ENCODE assay signal across 8 cellular contexts in genomic region chr7:128862571-128863432, GRCh38. TPM values are rescaled to one million over a fixed set of nuclear protein-coding genes. Genes with fewer than 3 reads are reported as not detected.
DNase-seq lines count a peak whose midpoint lies in the region; ATAC-seq and TF ChIP-seq lines count a peak whose summit lies in the region.

Gene ATP6V1F (plus strand): TSS chr7:128862856. CDS start chr7:128862905, 49 bp downstream.

- H3K4me2 ChIP-seq in parathyroid adenoma (ENCODE audit: low read length) = peak within 1 kb of the TSS; percentile 91

- H3K9me3 ChIP-seq in adipocyte (ENCODE audit: control insufficient read depth, low read length) = no peaks in the 10 kb centered on the region
- no peaks in the 10 kb centered on the region for H3K9me3 ChIP-seq in parathyroid adenoma (ENCODE audit: control insufficient read depth, low read length)
- H3K9me3 ChIP-seq in tibial nerve = no peaks in the 10 kb centered on the region

- peak within 1 kb of the TSS; percentile 91 for H2AFZ ChIP-seq in parathyroid adenoma

- 0 to 1% methylated on average over 49 to 57 of the region's 65 CpGs for WGBS in tibial nerve, 2 donors

- peak within 1 kb of the TSS; percentile 94 for H3K9ac ChIP-seq in adipocyte (ENCODE audit: low read length)
- no peak within 1 kb of the TSS for H3K9ac ChIP-seq in parathyroid adenoma

- H3K27me3 ChIP-seq in adipocyte (replicated peaks; ENCODE audit: control insufficient read depth, insufficient read depth, low read length) (no peaks in the 10 kb centered on the region), parathyroid adenoma (ENCODE audit: control insufficient read depth, insufficient read depth, low read length) (no peaks in the 10 kb centered on the region), tibial nerve (no peaks in the 10 kb centered on the region)

- H3K36me3 ChIP-seq in adipocyte (ENCODE audit: control insufficient read depth, insufficient read depth, low read length, severe bottlenecking) (peaks cover 21% of the 10 kb centered on the region), parathyroid adenoma (ENCODE audit: control insufficient read depth, insufficient read depth, low read length) (no peaks in the 10 kb centered on the region), tibial nerve (peaks cover 0 to 26% (median 0%) of the 10 kb centered on the region in 3 donors)

- peak; percentile 5 for TF ChIP-seq CTCF in GM12873 (IDR thresholded peaks at IDR 0.05; ENCODE audit: insufficient read depth, low read depth, low read length, missing control alignments)
- TF ChIP-seq CTCF in parathyroid adenoma (IDR thresholded peaks at IDR 0.05) = no peak
- TF ChIP-seq CTCF in tibial nerve (IDR thresholded peaks at IDR 0.05) = peak in 2 of 5 experiments; percentile 48 to 55

- TF ChIP-seq EP300 in tibial nerve (IDR thresholded peaks at IDR 0.05) = peak; percentile 85 to 93

- peaks cover 5% of the 10 kb centered on the region for H3K79me2 ChIP-seq in parathyroid adenoma

- peak; percentile 51 to 81 for TF ChIP-seq POLR2A in tibial nerve (IDR thresholded peaks at IDR 0.05)

- peak; percentile 96 for DNase-seq in NCI-H1436 (lab: John Stamatoyannopoulos, UW)
- DNase-seq in T follicular helper cell (ENCODE audit: low read depth) = peak; percentile 98
- DNase-seq in adipocyte (ENCODE audit: low read depth) = peak; percentile 98
- peak; percentile 99 for DNase-seq in Right ventricle myocardium superior
- peak; percentile 95 to 96 for DNase-seq in tibial nerve (ENCODE audit: low spot score in 2 of 2)

- ATAC-seq in HG02763 (IDR thresholded peaks at IDR 0.05; ENCODE audit: unreplicated experiment) (peak; percentile 87), Right ventricle myocardium superior (ENCODE audit: poor library complexity) (peak; percentile 88)

- H3K4me1 ChIP-seq in adipocyte (ENCODE audit: control insufficient read depth, insufficient read depth, low read length) = peaks cover 35% of the 10 kb centered on the region
- H3K4me1 ChIP-seq in parathyroid adenoma = peaks cover 28% of the 10 kb centered on the region
- H3K4me1 ChIP-seq in tibial nerve = peaks cover 0 to 47% (median 19%) of the 10 kb centered on the region in 4 donors

- intact Hi-C loops in Right ventricle myocardium superior (cut with DNase I) = no loop called here

- peak within 1 kb of the TSS; percentile 92 for H3K4me3 ChIP-seq in adipocyte (ENCODE audit: low read length)
- H3K4me3 ChIP-seq in parathyroid adenoma (ENCODE audit: low read depth, low read length) = peak within 1 kb of the TSS; percentile 92
- H3K4me3 ChIP-seq in tibial nerve = peak within 1 kb of the TSS; percentile 74 to 93 (median 88)

- H3K27ac ChIP-seq in parathyroid adenoma (peak within 1 kb of the TSS; percentile 73), tibial nerve (peak within 1 kb of the TSS; percentile 70 to 91 (median 87))

RNA-seq across cellular contexts. Expression of gene ATP6V1F, which starts in this region (rescaled TPM):
- total RNA-seq in Right ventricle myocardium superior (119 TPM), tibial nerve (100 to 1,000 TPM in 1 of 4 donors, 10 to 100 TPM in 3; 57.9 to 122 (median 75.4) TPM)

Comparison
In these comparisons a context has a peak if more than half of its experiments do, and no peak if none do; other contexts are left out.
1. Peak in every context shown above with its lines: DNase-seq, ATAC-seq, H3K4me3 ChIP-seq and H3K27ac ChIP-seq.